In genomic region chr19:50195224-50195623, GRCh38 we compare ENCODE assay signal across 31 cellular contexts. TPM values are rescaled to one million over a fixed set of nuclear protein-coding genes. Genes with fewer than 3 reads are reported as not detected.
"Had no signal": no experiment of that assay in that cellular context is flagged by ENCODE, and none has a peak within 500 bp of the region (broad histone marks: within the 10 kb centered on the region; RNA-seq: fewer than 3 reads in every experiment).

No MANE protein-coding gene starts in this region.

- H3K27ac ChIP-seq: ascending aorta, cardiac muscle cell, VCaP had no signal

- H3K9me3 ChIP-seq: ascending aorta had no signal

- DNase-seq: activated B cell treated with CpG ODN at 0.5 μM for 24 hours; activated CD4-positive, alpha-beta memory T cell treated with anti-CD3 and anti-CD28 coated beads, Interleukin-2, amount 10 ng/mL, durations not matched to agents 7 days and 5 days; activated CD4-positive, alpha-beta T cell treated with anti-CD3 and anti-CD28 coated beads for 1 hour; activated CD4-positive, alpha-beta T cell treated with anti-CD3 and anti-CD28 coated beads for 36 hours; activated CD4-positive, alpha-beta T cell treated with anti-CD3 and anti-CD28 coated beads for 48 hours; activated CD4-positive, alpha-beta T cell treated with anti-CD3 and anti-CD28 coated beads, Interleukin-2, amount 10 ng/mL, durations not matched to agents 7 days and 5 days; activated CD4-positive, alpha-beta T cell treated with anti-CD3 and anti-CD28 coated beads, Interleukin-2, amount 50 U/mL, for 48 hours; activated CD8-positive, alpha-beta memory T cell treated with anti-CD3 and anti-CD28 coated beads for 24 hours; activated CD8-positive, alpha-beta memory T cell treated with anti-CD3 and anti-CD28 coated beads, Interleukin-2, amount 10 ng/mL, durations not matched to agents 7 days and 5 days; activated CD8-positive, alpha-beta memory T cell treated with anti-CD3 and anti-CD28 coated beads, Interleukin-2, amount 50 U/mL, for 48 hours; activated CD8-positive, alpha-beta T cell treated with anti-CD3 and anti-CD28 coated beads, Interleukin-2, amount 10 ng/mL, durations not matched to agents 7 days and 5 days; activated effector memory CD4-positive, alpha-beta T cell treated with Interleukin-2 at 50 U/mL for 16 hours; activated gamma-delta T cell; activated naive CD4-positive, alpha-beta T cell treated with anti-CD3 and anti-CD28 coated beads, Interleukin-2, amount 10 ng/mL, durations not matched to agents 7 days and 5 days; activated naive CD4-positive, alpha-beta T cell treated with Interleukin-2 at 50 U/mL for 16 hours; activated naive CD8-positive, alpha-beta T cell treated with anti-CD3 and anti-CD28 coated beads, Interleukin-2, amount 10 ng/mL, durations not matched to agents 7 days and 5 days; activated naive CD8-positive, alpha-beta T cell treated with anti-CD3 and anti-CD28 coated beads, Interleukin-2, amount 50 U/mL, for 24 hours; activated T-cell treated with anti-CD3 and anti-CD28 coated beads, Interleukin-2, amount 50 U/mL, for 24 hours; activated T-cell treated with anti-CD3 and anti-CD28 coated beads, Interleukin-2, amount 50 U/mL, for 48 hours; amygdala; anterior cingulate cortex; caudate nucleus; cerebellar nuclear complex; T-helper 2 cell; T-helper 9 cell had no signal

- H3K4me3 ChIP-seq: ascending aorta, cardiac muscle cell had no signal

- H3K27me3 ChIP-seq: ascending aorta had no signal

- H3K36me3 ChIP-seq: ascending aorta, cardiac muscle cell had no signal

- ATAC-seq: activated CD4-positive, alpha-beta T cell treated with anti-CD3 and anti-CD28 coated beads for 36 hours; activated CD8-positive, alpha-beta memory T cell treated with anti-CD3 and anti-CD28 coated beads, Interleukin-2, amount 10 ng/mL, durations not matched to agents 7 days and 5 days; activated CD8-positive, alpha-beta T cell treated with anti-CD3 and anti-CD28 coated beads, Interleukin-2, amount 10 ng/mL, durations not matched to agents 7 days and 5 days; activated naive CD8-positive, alpha-beta T cell treated with anti-CD3 and anti-CD28 coated beads, Interleukin-2, amount 50 U/mL, for 24 hours had no signal

RNA-seq across cellular contexts. Expression of gene MYH14, which starts 8.2 kb away (rescaled TPM):
- total RNA-seq: activated B cell treated with CpG ODN at 0.5 μM for 24 hours; activated CD4-positive, alpha-beta memory T cell treated with anti-CD3 and anti-CD28 coated beads, Interleukin-2, amount 10 ng/mL, durations not matched to agents 7 days and 5 days; activated CD4-positive, alpha-beta T cell treated with anti-CD3 and anti-CD28 coated beads for 36 hours; activated CD4-positive, alpha-beta T cell treated with anti-CD3 and anti-CD28 coated beads, Interleukin-2, amount 10 ng/mL, durations not matched to agents 7 days and 5 days; activated CD8-positive, alpha-beta memory T cell treated with anti-CD3 and anti-CD28 coated beads, Interleukin-2, amount 10 ng/mL, durations not matched to agents 7 days and 5 days; activated CD8-positive, alpha-beta T cell treated with anti-CD3 and anti-CD28 coated beads, Interleukin-2, amount 10 ng/mL, durations not matched to agents 7 days and 5 days; activated naive CD8-positive, alpha-beta T cell treated with anti-CD3 and anti-CD28 coated beads, Interleukin-2, amount 10 ng/mL, durations not matched to agents 7 days and 5 days; activated T-helper 2 cell treated with anti-CD3 and anti-CD28 coated beads, Interferon-gamma antibody, Interleukin-2, Interleukin-4, amounts not matched to agents 10 μg/mL and 5 μg/mL and 100 μg/mL, durations not matched to agents 14 hours and 24 hours and 36 hours had no signal

RNA-seq across cellular contexts. Expression of gene IZUMO2, which starts 32.1 kb away (rescaled TPM):
- total RNA-seq: activated B cell treated with CpG ODN at 0.5 μM for 24 hours; activated CD4-positive, alpha-beta memory T cell treated with anti-CD3 and anti-CD28 coated beads, Interleukin-2, amount 10 ng/mL, durations not matched to agents 7 days and 5 days; activated CD4-positive, alpha-beta T cell treated with anti-CD3 and anti-CD28 coated beads for 36 hours; activated CD4-positive, alpha-beta T cell treated with anti-CD3 and anti-CD28 coated beads, Interleukin-2, amount 10 ng/mL, durations not matched to agents 7 days and 5 days; activated CD8-positive, alpha-beta memory T cell treated with anti-CD3 and anti-CD28 coated beads, Interleukin-2, amount 10 ng/mL, durations not matched to agents 7 days and 5 days; activated CD8-positive, alpha-beta T cell treated with anti-CD3 and anti-CD28 coated beads, Interleukin-2, amount 10 ng/mL, durations not matched to agents 7 days and 5 days; activated naive CD8-positive, alpha-beta T cell treated with anti-CD3 and anti-CD28 coated beads, Interleukin-2, amount 10 ng/mL, durations not matched to agents 7 days and 5 days; activated T-helper 2 cell treated with anti-CD3 and anti-CD28 coated beads, Interferon-gamma antibody, Interleukin-2, Interleukin-4, amounts not matched to agents 10 μg/mL and 5 μg/mL and 100 μg/mL, durations not matched to agents 14 hours and 24 hours and 36 hours; ascending aorta; bronchial epithelial cell; cardiac muscle cell had no signal
- polyA plus RNA-seq: adipose tissue, cardiac muscle cell had no signal
